8 cellular contexts compared by ENCODE assay signal in the genomic region with DNA sequence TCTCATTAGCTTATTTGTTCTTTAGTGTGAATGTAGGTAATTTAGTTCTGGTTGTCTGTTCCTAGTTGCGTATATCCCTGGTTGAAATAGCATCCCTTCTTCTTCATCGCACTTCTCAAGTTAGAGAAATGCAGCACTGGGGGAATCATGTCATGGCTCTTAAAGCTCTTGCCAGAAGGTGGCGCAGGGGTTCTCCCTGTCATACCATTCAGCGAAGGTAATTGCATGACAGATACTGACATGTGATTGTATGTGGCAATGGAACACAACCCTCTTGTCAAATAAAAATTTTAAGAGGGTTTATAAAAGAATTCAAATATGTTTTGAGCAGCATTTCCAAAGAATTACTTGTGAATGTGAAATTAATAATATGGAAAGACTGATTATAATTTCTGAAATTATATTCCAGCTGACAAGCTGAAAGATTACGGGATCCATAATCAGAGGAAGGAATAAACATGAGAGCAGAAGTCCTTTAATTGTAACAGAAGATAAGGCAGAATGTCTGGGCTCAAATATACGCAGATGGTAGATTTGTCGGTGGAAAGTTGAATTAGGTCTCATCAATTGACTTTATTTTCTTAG.
DNase-seq lines count a peak whose midpoint lies in the region; ATAC-seq, FAIRE-seq and TF ChIP-seq lines count a peak whose summit lies in the region.

No MANE protein-coding gene starts in this region.

- H3K9me3 ChIP-seq in H1 (ENCODE audit: insufficient read depth in 2 of 2, low read depth in 1 of 2, low read length in 1 of 2) (no peaks in the 10 kb centered on the region), tibial artery (no peaks in the 10 kb centered on the region)

- peaks cover 17% of the 10 kb centered on the region for H3K27me3 Mint-ChIP-seq in mesothelial cell of epicardium (ENCODE audit: low read depth)

- peak; percentile 80 to 84 for TF ChIP-seq RAD21 in H1 (IDR thresholded peaks at IDR 0.05 in 1 of 2, conservative IDR thresholded peaks at IDR 0.05 in 1 of 2; ENCODE audit: low read depth in 2 of 2, low read length in 2 of 2)

- no peak overlapping the region for H3K27ac ChIP-seq in H1 (ENCODE audit: low read depth, low read length)
- no peak overlapping the region for H3K27ac ChIP-seq in tibial artery

- H3K79me1 ChIP-seq in H1 (ENCODE audit: low read depth, low read length), result no peaks in the 10 kb centered on the region

- TF ChIP-seq CTCF in AG09309 (IDR thresholded peaks at IDR 0.05; ENCODE audit: control insufficient read depth, insufficient read depth, low read depth, low read length, missing control alignments), result peak; percentile 81
- peak; percentile 40 to 83 (median 72) for TF ChIP-seq CTCF in H1 (IDR thresholded peaks at IDR 0.05; ENCODE audit: control extremely low read depth in 1 of 3, insufficient read depth in 1 of 3, low read depth in 1 of 3, low read length in 3 of 3)
- TF ChIP-seq CTCF in mesothelial cell of epicardium (IDR thresholded peaks at IDR 0.05; ENCODE audit: unreplicated experiment), result peak; percentile 31
- TF ChIP-seq CTCF in tibial artery (IDR thresholded peaks at IDR 0.05), result peak; percentile 54 to 60

- no peak overlapping the region for H4K91ac ChIP-seq in H1 (replicated peaks; ENCODE audit: insufficient read length, low read length)

- FAIRE-seq in H1 (lab: Jason Lieb, UNC), result peak; percentile 88

- H3K23me2 ChIP-seq in H1 (ENCODE audit: low read depth, low read length), result no peaks in the 10 kb centered on the region

- no peak overlapping the region for H3K4me3 ChIP-seq in AG09309 (ENCODE audit: control insufficient read depth, low read depth, low read length)
- no peak overlapping the region for H3K4me3 ChIP-seq in H1 (ENCODE audit: extremely low read depth in 1 of 4, insufficient read depth in 2 of 4, low read depth in 3 of 4, low read length in 4 of 4)
- no peak overlapping the region for H3K4me3 ChIP-seq in tibial artery

- no peak overlapping the region for H2BK120ac ChIP-seq in H1 (replicated peaks; ENCODE audit: low read depth, low read length)

- H4K5ac ChIP-seq in H1 (ENCODE audit: insufficient read length, low read depth, low read length), result no peak overlapping the region

- no peak overlapping the region for H2BK15ac ChIP-seq in H1 (ENCODE audit: low read length)

- H2AFZ ChIP-seq in H1 (ENCODE audit: low read length), result no peak overlapping the region

- H3K27me3 ChIP-seq in H1 (replicated peaks in 1 of 4; ENCODE audit: control insufficient read depth in 3 of 4, extremely low read depth in 1 of 4, insufficient read depth in 3 of 4, low read length in 3 of 4) (no peaks in the 10 kb centered on the region), tibial artery (no peaks in the 10 kb centered on the region)

- H2AK5ac ChIP-seq in H1 (ENCODE audit: low read depth, low read length), result no peak overlapping the region

- no peak overlapping the region for H3K14ac ChIP-seq in H1 (ENCODE audit: insufficient read length)

- POLR2A ChIA-PET in H1 (lab: Charles Lee; ENCODE audit: partially characterized antibody), result interaction anchor here (1.1 kb wide), 1 partner anchor 95 kb away, joined by 3 read pairs; no protein-coding TSS in a partner anchor

- H4K20me1 ChIP-seq in H1 (replicated peaks in 1 of 2; ENCODE audit: control insufficient read depth in 1 of 2, insufficient read depth in 2 of 2, low read length in 2 of 2), result peaks cover 0 to 2% of the 10 kb centered on the region in 2 experiments

- no peak overlapping the region for H3K18ac ChIP-seq in H1 (ENCODE audit: extremely low read depth, low read length)

- peaks cover 17% of the 10 kb centered on the region for H3K4me1 Mint-ChIP-seq in mesothelial cell of epicardium

- H2BK12ac ChIP-seq in H1 (ENCODE audit: low read depth, low read length), result no peak overlapping the region

- H3K4me1 ChIP-seq in H1 (replicated peaks in 1 of 4; ENCODE audit: control insufficient read depth in 3 of 4, insufficient read depth in 4 of 4, low read length in 3 of 4) (no peaks in the 10 kb centered on the region), tibial artery (no peaks in the 10 kb centered on the region)

- H3K23ac ChIP-seq in H1 (ENCODE audit: insufficient read length), result no peak overlapping the region

- no peaks in the 10 kb centered on the region for H3K36me3 ChIP-seq in H1 (ENCODE audit: control insufficient read depth in 2 of 4, insufficient read depth in 4 of 4, low read length in 3 of 4)
- no peaks in the 10 kb centered on the region for H3K36me3 ChIP-seq in tibial artery

- no peak for TF ChIP-seq POLR2A in H1 (IDR thresholded peaks at IDR 0.05; ENCODE audit: control extremely low read depth in 1 of 2, low read depth in 2 of 2, low read length in 2 of 2)

- no peak overlapping the region for H3K4ac ChIP-seq in H1 (replicated peaks; ENCODE audit: insufficient read length, low read depth, low read length)

- intact Hi-C loops in tibial artery (cut with DNase I; ENCODE audit: low total_unique reads), result loop anchor here (10.0 kb wide), 1 partner anchor 90 kb away; no protein-coding TSS in a partner anchor

- no peaks in the 10 kb centered on the region for H3K79me2 ChIP-seq in H1 (ENCODE audit: control insufficient read depth in 1 of 2, insufficient read depth in 2 of 2, low read length in 2 of 2)

- H2BK5ac ChIP-seq in H1 (ENCODE audit: low read depth, low read length), result no peak overlapping the region

- H2BK20ac ChIP-seq in H1 (ENCODE audit: low read length), result no peak overlapping the region

- H3K27ac Mint-ChIP-seq in mesothelial cell of epicardium, result no peak overlapping the region

- H3K56ac ChIP-seq in H1 (replicated peaks; ENCODE audit: insufficient read length, low read depth, low read length), result no peak overlapping the region

- H3K4me3 Mint-ChIP-seq in mesothelial cell of epicardium, result no peak overlapping the region

- H3K9me3 Mint-ChIP-seq in mesothelial cell of epicardium, result no peaks in the 10 kb centered on the region

- H3K4me2 ChIP-seq in H1 (ENCODE audit: insufficient read depth in 1 of 2, low read depth in 2 of 2, low read length in 2 of 2), result no peak overlapping the region

- no peak for TF ChIP-seq EP300 in H1 (IDR thresholded peaks at IDR 0.05; ENCODE audit: borderline replicate concordance in 1 of 2, low read depth in 2 of 2, low read length in 2 of 2)

- H4K8ac ChIP-seq in H1 (ENCODE audit: extremely low read depth, insufficient read depth, low read length), result no peak overlapping the region

- CTCF ChIA-PET in H1 (lab: Charles Lee; ENCODE audit: partially characterized antibody), result interaction anchor here (0.6 to 4.0 kb wide), 22 partner anchors 13 to 573 kb away, joined by 3 to 33 read pairs (median 4); no protein-coding TSS in a partner anchor

- 51% methylated on average over 7 of the region's 7 CpGs; no CpG with 5 or more reads in 1 of the 2 experiments for WGBS in H1 (ENCODE audit: extremely low coverage in 1 of 2, insufficient coverage in 1 of 2, insufficient read length in 1 of 2, insufficient replicate concordance in 2 of 2, low coverage in 1 of 2, low lambda C conversion rate in 2 of 2, missing lambda C conversion rate in 1 of 2), 2 experiments

- no peak overlapping the region for H3K9ac ChIP-seq in H1 (replicated peaks in 1 of 4; ENCODE audit: extremely low read depth in 1 of 4, low read depth in 3 of 4, low read length in 3 of 4)

- peak; percentile 34 for DNase-seq in AG09309 (ENCODE audit: low read depth)
- peak; percentile 99 for DNase-seq in NCI-H146 (lab: John Stamatoyannopoulos, UW)
- peak; percentile 13 for DNase-seq in T-helper 9 cell
- peak; percentile 25 to 69 for DNase-seq in H1 (ENCODE audit: low read depth in 1 of 2, low spot score in 2 of 2)
- DNase-seq in mesothelial cell of epicardium (ENCODE audit: low spot score in 2 of 2, unreplicated experiment in 2 of 2), result peak; percentile 31 to 56
- DNase-seq in tibial artery, result peak in 1 of 2 donors; percentile 61

- ATAC-seq in GM18517 (IDR thresholded peaks at IDR 0.05; ENCODE audit: unreplicated experiment), result peak; percentile 83
- peak; percentile 83 for ATAC-seq in HG02970 (IDR thresholded peaks at IDR 0.05; ENCODE audit: low FRiP score, unreplicated experiment)

- H3K36me3 Mint-ChIP-seq in mesothelial cell of epicardium, result no peaks in the 10 kb centered on the region

TF ChIP-seq in H1, 55 proteins besides CTCF, POLR2A, EP300 and RAD21:
- TF ChIP-seq CEBPB (IDR thresholded peaks at IDR 0.05; ENCODE audit: low read depth, low read length) (peak; percentile 31; the same call in 1 of the 2 replicates), BRCA1 (IDR thresholded peaks at IDR 0.05; ENCODE audit: low read depth, low read length) (no peak), SIN3A (conservative IDR thresholded peaks at IDR 0.05 in 1 of 2, IDR thresholded peaks at IDR 0.05 in 1 of 2; ENCODE audit: low read depth in 1 of 2, low read length in 2 of 2) (peak in 1 of 2 experiments; percentile 72; a peak in 1 of 4 replicates), JUND (IDR thresholded peaks at IDR 0.05; ENCODE audit: low read length) (peak; percentile 52; the same call in 1 of the 2 replicates), JUN (IDR thresholded peaks at IDR 0.05; ENCODE audit: low read depth, low read length) (0 out of 2 replicates have a peak, but pooled peaks have one; percentile 5)
TF ChIP-seq in H1: peak in this region for 4.

Comparison
In these comparisons a context has a peak if more than half of its experiments do, and no peak if none do; other contexts are left out.
1. CTCF ChIP-seq: peak in every context shown above with its lines; median percentile 81 in AG09309; 72 in H1; 57 in tibial artery; 31 in mesothelial cell of epicardium.